Comparison of ENCODE assay signal across 8 cellular contexts in genomic region chr7:76359111-76359986, GRCh38. TPM values are rescaled to one million over a fixed set of nuclear protein-coding genes. Genes with fewer than 3 reads are reported as not detected.
DNase-seq lines count a peak whose midpoint lies in the region; ATAC-seq and TF ChIP-seq lines count a peak whose summit lies in the region.

No MANE protein-coding gene starts in this region.

- H3K4me2 ChIP-seq in BLaER1 treated with 17β-estradiol and CSF1 and Interleukin-3, amounts not matched to agents 10 nM and 100 nM: peak overlapping the region; percentile 76 to 98 (median 90)

- peak overlapping the region; percentile 92 to 100 (median 99) for H3K27ac ChIP-seq in BLaER1 treated with 17β-estradiol and CSF1 and Interleukin-3, amounts not matched to agents 10 nM and 100 nM
- H3K27ac ChIP-seq in colonic mucosa: peak overlapping the region; percentile 100

- H3K4me3 ChIP-seq in BLaER1 treated with 17β-estradiol and CSF1 and Interleukin-3, amounts not matched to agents 10 nM and 100 nM: peak overlapping the region; percentile 95 to 100 (median 98)
- H3K4me3 ChIP-seq in colonic mucosa: peak overlapping the region; percentile 98

- peak; percentile 87 for ATAC-seq in GM19328 (IDR thresholded peaks at IDR 0.05; ENCODE audit: unreplicated experiment)
- ATAC-seq in HG03469 (IDR thresholded peaks at IDR 0.05; ENCODE audit: unreplicated experiment): peak; percentile 80
- ATAC-seq in left colon: peak; percentile 90

- no peaks in the 10 kb centered on the region for H3K27me3 ChIP-seq in BLaER1 treated with 17β-estradiol and CSF1 and Interleukin-3, amounts not matched to agents 10 nM and 100 nM
- H3K27me3 ChIP-seq in colonic mucosa: no peaks in the 10 kb centered on the region

- intact Hi-C loops in colonic mucosa (cut with DNase I) (loop anchor here (2.0 kb wide), 1 partner anchor 41 kb away; no protein-coding TSS in a partner anchor), left colon (cut with DNase I, micrococcal nuclease) (no loop called here)

- H4K20me1 ChIP-seq in BLaER1 treated with 17β-estradiol and CSF1 and Interleukin-3, amounts not matched to agents 10 nM and 100 nM: peaks cover 33 to 44% (median 40%) of the 10 kb centered on the region in 11 experiments

- peak; percentile 49 for TF ChIP-seq CTCF in colonic mucosa (IDR thresholded peaks at IDR 0.05)

- DNase-seq in NCI-H524 treated with DMSO at 0.1 percent for 48 hours (lab: John Stamatoyannopoulos, UW) (peak; percentile 82), colonic mucosa (peak; percentile 98), left colon (peak; percentile 95 to 98)
- peak; percentile 94 for DNase-seq in activated CD4-positive, alpha-beta T cell treated with anti-CD3 and anti-CD28 coated beads for 48 hours
- peak; percentile 86 to 93 for DNase-seq in stimulated activated CD4-positive, alpha-beta T cell treated with anti-CD3 and anti-CD28 coated beads, Interleukin-1b, Interleukin-23, amount 100 ng/mL, for 4 hours (ENCODE audit: low read depth in 2 of 2)

- peak overlapping the region; percentile 94 to 100 (median 99) for H3K9ac ChIP-seq in BLaER1 treated with 17β-estradiol and CSF1 and Interleukin-3, amounts not matched to agents 10 nM and 100 nM
- peak overlapping the region; percentile 93 to 96 for H3K9ac ChIP-seq in colonic mucosa (ENCODE audit: low read depth in 2 of 2, low read length in 2 of 2)

- peaks cover 27 to 36% (median 32%) of the 10 kb centered on the region in 11 experiments for H3K36me3 ChIP-seq in BLaER1 treated with 17β-estradiol and CSF1 and Interleukin-3, amounts not matched to agents 10 nM and 100 nM
- H3K36me3 ChIP-seq in colonic mucosa: no peaks in the 10 kb centered on the region

- peaks cover 35 to 64% (median 54%) of the 10 kb centered on the region in 10 experiments for H3K4me1 ChIP-seq in BLaER1 treated with 17β-estradiol and CSF1 and Interleukin-3, amounts not matched to agents 10 nM and 100 nM
- peaks cover 7% of the 10 kb centered on the region for H3K4me1 ChIP-seq in colonic mucosa

- H3K9me3 ChIP-seq in BLaER1 treated with 17β-estradiol and CSF1 and Interleukin-3, amounts not matched to agents 10 nM and 100 nM (replicated peaks in 1 of 11): peaks cover 0 to 12% (median 4%) of the 10 kb centered on the region in 11 experiments; a peak in 4 of 22 replicates
- no peaks in the 10 kb centered on the region for H3K9me3 ChIP-seq in colonic mucosa

RNA-seq across cellular contexts. Expression of gene YWHAG, which starts 0.6 kb away (rescaled TPM):
- total RNA-seq in colonic mucosa (100 to 1,000 TPM; 104 to 121 TPM), left colon (100 to 1,000 TPM in 1 of 2 donors, 10 to 100 TPM in 1; 83.3 to 106 TPM)

RNA-seq across cellular contexts. Expression of gene SSC4D, which starts 50.1 kb away (rescaled TPM):
- total RNA-seq in colonic mucosa (under 1 TPM; 0.42 to 0.45 TPM), left colon (under 1 TPM; 0.15 to 0.50 TPM)

RNA-seq across cellular contexts. Expression of gene HSPB1, which starts 56.9 kb away (rescaled TPM):
- total RNA-seq in colonic mucosa (100 to 1,000 TPM; 539 to 844 TPM), left colon (100 to 1,000 TPM; 327 to 513 TPM)

Comparison
In these comparisons a context has a peak if more than half of its experiments do, and no peak if none do; other contexts are left out.
1. Peak in every context shown above with its lines: DNase-seq, ATAC-seq, H3K4me3 ChIP-seq and H3K27ac ChIP-seq.